Comparison of ENCODE assay signal across 23 cellular contexts in the genomic region with DNA sequence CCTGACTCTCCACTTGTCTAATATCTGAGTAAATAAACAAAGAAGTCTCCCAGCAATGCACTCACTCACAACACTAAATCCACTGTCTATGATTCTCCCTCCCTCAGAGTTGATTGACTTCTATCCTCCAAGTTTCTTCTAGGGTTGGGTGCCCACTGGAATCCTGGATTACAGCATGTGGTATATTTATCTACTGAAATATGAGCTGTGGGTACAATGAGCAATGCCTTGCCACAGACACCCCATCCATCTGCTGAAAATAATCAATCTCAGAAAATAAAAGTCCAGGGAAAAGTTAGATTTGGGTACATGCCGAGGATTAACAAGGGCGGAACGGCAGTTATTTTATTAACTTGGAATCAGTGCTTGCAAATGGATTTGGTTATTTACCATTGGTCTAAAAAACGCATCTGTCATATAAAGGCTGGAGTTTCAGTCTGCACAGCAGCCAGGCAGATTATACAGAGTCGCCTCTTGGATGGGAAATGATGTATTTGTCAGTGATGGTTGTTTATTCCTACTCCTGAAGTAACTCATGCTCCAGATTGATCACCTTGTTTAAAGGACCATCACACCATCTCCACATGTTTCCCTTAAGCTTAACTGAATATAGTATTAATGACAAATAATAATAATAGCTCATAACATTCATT.
DNase-seq lines count a peak whose midpoint lies in the region; TF ChIP-seq lines count a peak whose summit lies in the region.
"Had no signal": no experiment of that assay in that cellular context is flagged by ENCODE, and none has a peak within 500 bp of the region (broad histone marks: within the 10 kb centered on the region; RNA-seq: fewer than 3 reads in every experiment).

No MANE protein-coding gene starts in this region.

- H3K9me3 Mint-ChIP-seq in activated CD4-positive, alpha-beta T cell treated with anti-CD3 and anti-CD28 coated beads, Interleukin-2, amount 10 ng/mL, durations not matched to agents 24 days and 14 days = peaks cover 1% of the 10 kb centered on the region
- H3K9me3 Mint-ChIP-seq in activated T-cell treated with anti-CD3 and anti-CD28 coated beads, Interleukin-2, amount 50 U/mL, for 24 hours = peaks cover 8% of the 10 kb centered on the region
- peaks cover 6% of the 10 kb centered on the region for H3K9me3 Mint-ChIP-seq in activated naive CD4-positive, alpha-beta T cell treated with anti-CD3 and anti-CD28 coated beads for 36 hours
- H3K9me3 Mint-ChIP-seq: nephron progenitor cell had no signal

- no peaks in the 10 kb centered on the region for H3K36me3 ChIP-seq in smooth muscle cell (ENCODE audit: low read depth)
- H3K36me3 ChIP-seq: brain microvascular endothelial cell, sigmoid colon had no signal

- intact Hi-C loops in activated CD4-positive, alpha-beta T cell treated with anti-CD3 and anti-CD28 coated beads, Interleukin-2, amount 10 ng/mL, durations not matched to agents 24 days and 14 days (cut with micrococcal nuclease) = no loop called here
- intact Hi-C loops in activated naive CD4-positive, alpha-beta T cell treated with anti-CD3 and anti-CD28 coated beads for 36 hours (cut with micrococcal nuclease) = no loop called here

- no peaks in the 10 kb centered on the region for H3K9me3 ChIP-seq in smooth muscle cell (replicated peaks; ENCODE audit: low read depth)
- H3K9me3 ChIP-seq: sigmoid colon had no signal

- H3K27ac Mint-ChIP-seq in activated CD4-positive, alpha-beta T cell treated with anti-CD3 and anti-CD28 coated beads, Interleukin-2, amount 10 ng/mL, durations not matched to agents 24 days and 14 days = no peak overlapping the region
- H3K27ac Mint-ChIP-seq in activated T-cell treated with anti-CD3 and anti-CD28 coated beads, Interleukin-2, amount 50 U/mL, for 24 hours = no peak overlapping the region
- H3K27ac Mint-ChIP-seq in activated naive CD4-positive, alpha-beta T cell treated with anti-CD3 and anti-CD28 coated beads for 36 hours = no peak overlapping the region
- H3K27ac Mint-ChIP-seq: CD14-positive monocyte, mesothelial cell of epicardium, nephron progenitor cell had no signal

- no peaks in the 10 kb centered on the region for H4K20me1 ChIP-seq in smooth muscle cell (ENCODE audit: low read depth)

- no peak overlapping the region for H3K4me3 Mint-ChIP-seq in activated CD4-positive, alpha-beta T cell treated with anti-CD3 and anti-CD28 coated beads, Interleukin-2, amount 10 ng/mL, durations not matched to agents 24 days and 14 days
- H3K4me3 Mint-ChIP-seq in activated T-cell treated with anti-CD3 and anti-CD28 coated beads, Interleukin-2, amount 50 U/mL, for 24 hours = no peak overlapping the region
- no peak overlapping the region for H3K4me3 Mint-ChIP-seq in activated naive CD4-positive, alpha-beta T cell treated with anti-CD3 and anti-CD28 coated beads for 36 hours
- H3K4me3 Mint-ChIP-seq: CD14-positive monocyte, mesothelial cell of epicardium, nephron progenitor cell had no signal

- H3F3A ChIP-seq in smooth muscle cell (ENCODE audit: low read depth) = no peaks in the 10 kb centered on the region

- no peak overlapping the region for H3K4me3 ChIP-seq in smooth muscle cell
- H3K4me3 ChIP-seq: coronary artery, K562, sigmoid colon had no signal

- H3K4me1 Mint-ChIP-seq in activated CD4-positive, alpha-beta T cell treated with anti-CD3 and anti-CD28 coated beads, Interleukin-2, amount 10 ng/mL, durations not matched to agents 24 days and 14 days = peaks cover under 1% of the 10 kb centered on the region
- no peaks in the 10 kb centered on the region for H3K4me1 Mint-ChIP-seq in activated T-cell treated with anti-CD3 and anti-CD28 coated beads, Interleukin-2, amount 50 U/mL, for 24 hours (ENCODE audit: low read depth)
- no peaks in the 10 kb centered on the region for H3K4me1 Mint-ChIP-seq in activated naive CD4-positive, alpha-beta T cell treated with anti-CD3 and anti-CD28 coated beads for 36 hours (ENCODE audit: low read depth)
- H3K4me1 Mint-ChIP-seq: CD14-positive monocyte, mesothelial cell of epicardium had no signal

- no peaks in the 10 kb centered on the region for H3K4me1 ChIP-seq in smooth muscle cell (ENCODE audit: low read depth)
- H3K4me1 ChIP-seq: parathyroid adenoma, sigmoid colon had no signal

- H3K79me2 ChIP-seq in smooth muscle cell (ENCODE audit: low read depth) = no peaks in the 10 kb centered on the region
- H3K79me2 ChIP-seq: parathyroid adenoma had no signal

- WGBS in smooth muscle cell (ENCODE audit: low lambda C conversion rate) = 51% methylated on average over 5 of the region's 5 CpGs

- H2AFZ ChIP-seq in smooth muscle cell (ENCODE audit: low read depth) = no peak overlapping the region
- H2AFZ ChIP-seq: parathyroid adenoma had no signal

- no peak for TF ChIP-seq CTCF in smooth muscle cell (IDR thresholded peaks at IDR 0.05; ENCODE audit: borderline replicate concordance, insufficient read depth, poor library complexity, severe bottlenecking)

- in situ Hi-C loops in Caki2 (cut with HindIII; ENCODE audit: low pct_unique_long_range_greater_than_20kb, low sequenced_read_pairs) = no loop called here

- DNase-seq in Caki2 (ENCODE audit: low read depth) = peak; percentile 99
- peak; percentile 70 for DNase-seq in M059J (ENCODE audit: low read depth)
- peak; percentile 77 for DNase-seq in amniotic epithelial cell (ENCODE audit: low read depth)
- DNase-seq in myocyte (ENCODE audit: low read depth) = peak; percentile 88
- no peak for DNase-seq in activated CD4-positive, alpha-beta T cell treated with anti-CD3 and anti-CD28 coated beads, Interleukin-2, amount 10 ng/mL, durations not matched to agents 24 days and 14 days
- DNase-seq in smooth muscle cell (lab: John Stamatoyannopoulos, UW; ENCODE audit: unreplicated experiment) = no peak
- no peak for DNase-seq in activated T-cell treated with anti-CD3 and anti-CD28 coated beads, Interleukin-2, amount 50 U/mL, for 24 hours
- DNase-seq in activated naive CD4-positive, alpha-beta T cell treated with anti-CD3 and anti-CD28 coated beads for 36 hours = no peak
- DNase-seq: activated CD4-positive, alpha-beta T cell treated with anti-CD3 and anti-CD28 coated beads, Interleukin-2, amount 50 U/mL, for 1 hour; activated CD8-positive, alpha-beta memory T cell treated with anti-CD3 and anti-CD28 coated beads, Interleukin-2, amount 50 U/mL, for 4 hours; brain microvascular endothelial cell; HCEC 1CT; head of caudate nucleus; left colon; NCI-H146; NCI-H82; nephron progenitor cell; sigmoid colon had no signal

- H3K36me3 Mint-ChIP-seq in activated CD4-positive, alpha-beta T cell treated with anti-CD3 and anti-CD28 coated beads, Interleukin-2, amount 10 ng/mL, durations not matched to agents 24 days and 14 days (ENCODE audit: low read depth) = no peaks in the 10 kb centered on the region
- H3K36me3 Mint-ChIP-seq in activated T-cell treated with anti-CD3 and anti-CD28 coated beads, Interleukin-2, amount 50 U/mL, for 24 hours (ENCODE audit: low read depth) = no peaks in the 10 kb centered on the region
- H3K36me3 Mint-ChIP-seq in activated naive CD4-positive, alpha-beta T cell treated with anti-CD3 and anti-CD28 coated beads for 36 hours (ENCODE audit: low read depth) = no peaks in the 10 kb centered on the region
- H3K36me3 Mint-ChIP-seq: CD14-positive monocyte, mesothelial cell of epicardium had no signal

- H3K27me3 ChIP-seq in smooth muscle cell (ENCODE audit: low read depth) = no peaks in the 10 kb centered on the region
- H3K27me3 ChIP-seq: brain microvascular endothelial cell, sigmoid colon had no signal

- H3K9ac ChIP-seq in smooth muscle cell (ENCODE audit: low read depth) = no peak overlapping the region
- H3K9ac ChIP-seq: parathyroid adenoma had no signal

- H3K27ac ChIP-seq in smooth muscle cell (ENCODE audit: low read depth) = no peak overlapping the region
- H3K27ac ChIP-seq: brain microvascular endothelial cell, coronary artery, parathyroid adenoma, sigmoid colon had no signal

- H3K4me2 ChIP-seq in smooth muscle cell = no peak overlapping the region

- H3K27me3 Mint-ChIP-seq in activated CD4-positive, alpha-beta T cell treated with anti-CD3 and anti-CD28 coated beads, Interleukin-2, amount 10 ng/mL, durations not matched to agents 24 days and 14 days = no peaks in the 10 kb centered on the region
- H3K27me3 Mint-ChIP-seq in activated T-cell treated with anti-CD3 and anti-CD28 coated beads, Interleukin-2, amount 50 U/mL, for 24 hours = no peaks in the 10 kb centered on the region
- H3K27me3 Mint-ChIP-seq in activated naive CD4-positive, alpha-beta T cell treated with anti-CD3 and anti-CD28 coated beads for 36 hours (ENCODE audit: low read depth) = no peaks in the 10 kb centered on the region

- CTCF ChIA-PET in activated naive CD4-positive, alpha-beta T cell treated with anti-CD3 and anti-CD28 coated beads for 36 hours (lab: Charles Lee) = no interaction called here

Comparison
In these comparisons a context has a peak if more than half of its experiments do, and no peak if none do; other contexts are left out.
1. DNase-seq: peak in Caki2 (single experiment), M059J (single experiment), amniotic epithelial cell (single experiment) and myocyte (single experiment); none in activated CD4-positive, alpha-beta T cell treated with anti-CD3 and anti-CD28 coated beads, Interleukin-2, amount 10 ng/mL, durations not matched to agents 24 days and 14 days (single experiment), smooth muscle cell (single experiment), activated T-cell treated with anti-CD3 and anti-CD28 coated beads, Interleukin-2, amount 50 U/mL, for 24 hours (single experiment) and activated naive CD4-positive, alpha-beta T cell treated with anti-CD3 and anti-CD28 coated beads for 36 hours (single experiment).